In genomic region chr12:105204127-105204526, GRCh38 we compare ENCODE assay signal across 17 cellular contexts.
"Had no signal": no experiment of that assay in that cellular context is flagged by ENCODE, and none has a peak within 500 bp of the region (broad histone marks: within the 10 kb centered on the region; RNA-seq: fewer than 3 reads in every experiment).

No MANE protein-coding gene starts in this region.

- H3K9me3 Mint-ChIP-seq: activated naive CD4-positive, alpha-beta T cell treated with anti-CD3 and anti-CD28 coated beads, Interleukin-2, amount 50 U/mL, for 24 hours; activated T-cell treated with anti-CD3 and anti-CD28 coated beads, Interleukin-2, amount 50 U/mL, for 72 hours; T-helper 2 cell treated with Interferon-gamma antibody and Interleukin-4, amounts not matched to agents 5 μg/mL and 100 μg/mL, for 36 hours had no signal

- H3K9me3 ChIP-seq: breast epithelium, esophagus muscularis mucosa, gastroesophageal sphincter, mucosa of descending colon, sigmoid colon, uterus had no signal

- H3K27me3 Mint-ChIP-seq: activated naive CD4-positive, alpha-beta T cell treated with anti-CD3 and anti-CD28 coated beads, Interleukin-2, amount 50 U/mL, for 24 hours had no signal

- DNase-seq: activated CD4-positive, alpha-beta T cell treated with anti-CD3 and anti-CD28 coated beads, Interleukin-2, amount 50 U/mL, for 4 hours; activated CD4-positive, CD25-positive, alpha-beta regulatory T cell treated with anti-CD3 and anti-CD28 coated beads, Interleukin-2, amount 50 U/mL, for 72 hours; activated CD8-positive, alpha-beta memory T cell treated with anti-CD3 and anti-CD28 coated beads, Interleukin-2, amount 50 U/mL, for 48 hours; activated gamma-delta T cell treated with Interleukin-2 at 50 U/mL for 16 hours; mucosa of descending colon; sigmoid colon; stimulated activated CD4-positive, alpha-beta T cell treated with anti-CD3 and anti-CD28 coated beads, Interleukin-12 subunit alpha, Interleukin-12 subunit beta, amount 100 ng/mL, for 4 hours; trophoblast cell; uterus had no signal

- H3K36me3 ChIP-seq: uterus had no signal

- H3K4me3 ChIP-seq: breast epithelium, coronary artery, esophagus muscularis mucosa, gastroesophageal sphincter, mucosa of descending colon, sigmoid colon, uterus had no signal

- H3K4me3 Mint-ChIP-seq: activated naive CD4-positive, alpha-beta T cell treated with anti-CD3 and anti-CD28 coated beads, Interleukin-2, amount 50 U/mL, for 24 hours; activated T-cell treated with anti-CD3 and anti-CD28 coated beads, Interleukin-2, amount 50 U/mL, for 72 hours; T-helper 2 cell treated with Interferon-gamma antibody and Interleukin-4, amounts not matched to agents 5 μg/mL and 100 μg/mL, for 36 hours had no signal

- H3K4me1 Mint-ChIP-seq: activated naive CD4-positive, alpha-beta T cell treated with anti-CD3 and anti-CD28 coated beads, Interleukin-2, amount 50 U/mL, for 24 hours had no signal

- H3K27ac ChIP-seq: breast epithelium, esophagus muscularis mucosa, gastroesophageal sphincter, sigmoid colon, uterus, WERI-Rb-1 had no signal

- H3K27ac Mint-ChIP-seq: T-helper 2 cell treated with Interferon-gamma antibody and Interleukin-4, amounts not matched to agents 5 μg/mL and 100 μg/mL, for 36 hours had no signal

- H3K27me3 ChIP-seq: breast epithelium, esophagus muscularis mucosa, gastroesophageal sphincter, sigmoid colon, uterus had no signal

- H3K4me1 ChIP-seq: breast epithelium, uterus had no signal
